ENCODE assay signal across 8 cellular contexts in the genomic region with DNA sequence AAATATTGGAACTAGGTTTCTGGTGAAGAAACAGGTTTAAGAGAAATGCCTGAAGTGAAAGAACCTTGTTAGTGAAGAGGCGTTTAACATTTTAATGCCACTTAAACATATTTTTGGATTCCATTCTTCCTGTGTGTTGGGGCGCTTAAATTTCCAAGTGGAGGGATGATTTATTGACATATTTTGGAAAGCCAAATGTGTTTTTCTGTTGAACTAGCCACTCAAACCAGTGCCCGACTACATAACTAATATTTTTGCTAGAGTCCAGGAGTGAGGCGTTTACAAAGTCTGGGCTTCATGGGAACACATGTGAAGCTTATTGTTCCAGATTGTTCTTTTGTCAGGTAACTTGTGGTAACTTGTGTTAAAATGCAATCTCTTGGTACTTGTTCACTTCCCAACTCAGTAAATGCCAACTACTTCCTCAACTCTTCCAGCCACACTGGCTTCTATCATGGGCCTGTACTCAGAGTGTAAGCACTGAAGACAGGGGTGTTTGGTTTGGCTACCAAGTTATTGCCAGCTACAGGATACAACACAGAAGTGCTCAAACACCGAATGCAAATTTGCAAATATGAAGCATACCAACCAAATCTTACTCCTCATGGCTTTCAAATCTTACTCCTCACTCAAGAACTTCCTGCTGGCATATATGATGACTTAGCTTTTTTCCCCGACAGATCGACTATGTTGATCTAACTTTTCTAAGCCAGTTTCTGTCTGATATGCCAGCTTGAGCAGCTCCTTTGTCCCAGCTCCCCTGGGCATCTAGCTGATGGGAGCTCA. TPM values are rescaled to one million over a fixed set of nuclear protein-coding genes. Genes with fewer than 3 reads are reported as not detected.
A peak's percentile ranks its signal among the peaks of the same experiment; 100 is the strongest.
DNase-seq lines count a peak whose midpoint lies in the region; ATAC-seq, FAIRE-seq and TF ChIP-seq lines count a peak whose summit lies in the region.

No MANE protein-coding gene starts in this region.

- peaks cover 88% of the 10 kb centered on the region for H3K36me3 Mint-ChIP-seq in activated naive CD8-positive, alpha-beta T cell treated with anti-CD3 and anti-CD28 coated beads, Interleukin-2, amount 50 U/mL, for 24 hours (ENCODE audit: low read depth)

- peaks cover 85% of the 10 kb centered on the region for H3K4me1 Mint-ChIP-seq in activated naive CD8-positive, alpha-beta T cell treated with anti-CD3 and anti-CD28 coated beads, Interleukin-2, amount 50 U/mL, for 24 hours

- H3K27me3 ChIP-seq in HL-60 (ENCODE audit: insufficient read depth, poor library complexity, severe bottlenecking) (no peaks in the 10 kb centered on the region), lower lobe of right lung (ENCODE audit: low read depth) (no peaks in the 10 kb centered on the region), testis (no peaks in the 10 kb centered on the region)

- H3K4me1 ChIP-seq in A549 (peaks cover 49% of the 10 kb centered on the region), lower lobe of right lung (peaks cover 65% of the 10 kb centered on the region), testis (peaks cover 29% of the 10 kb centered on the region)

- 1% methylated on average over 7 of the region's 7 CpGs for WGBS in A549 (ENCODE audit: missing lambda C conversion rate)
- 64 to 77% methylated on average over 7 of the region's 7 CpGs for WGBS in testis, 2 donors

- peaks cover 5% of the 10 kb centered on the region for H3K27me3 Mint-ChIP-seq in activated naive CD8-positive, alpha-beta T cell treated with anti-CD3 and anti-CD28 coated beads, Interleukin-2, amount 50 U/mL, for 24 hours

- DNase-seq in A549 (ENCODE audit: low read depth in 1 of 2, low spot score in 1 of 2) = no peak
- DNase-seq in HL-60 (ENCODE audit: low read depth in 1 of 2, low spot score in 1 of 2) = peak in 1 of 2 experiments; percentile 23
- no peak for DNase-seq in activated naive CD8-positive, alpha-beta T cell treated with anti-CD3 and anti-CD28 coated beads, Interleukin-2, amount 50 U/mL, for 24 hours
- no peak for DNase-seq in lower lobe of right lung
- DNase-seq in testis = no peak
- no peak for DNase-seq in SHP77 treated with DMSO at 0.1 percent for 48 hours (lab: John Stamatoyannopoulos, UW)
- no peak for DNase-seq in globus pallidus (ENCODE audit: low spot score)
- no peak for DNase-seq in posterior cingulate gyrus

- TF ChIP-seq POLR2A in A549 (IDR thresholded peaks at IDR 0.05; ENCODE audit: low read length) = no peak
- TF ChIP-seq POLR2A in testis (IDR thresholded peaks at IDR 0.05) = no peak

- intact Hi-C loops in lower lobe of right lung (cut with DNase I) (no loop called here), testis (cut with DNase I; ENCODE audit: low total_unique reads) (no loop called here), posterior cingulate gyrus (cut with DNase I) (loop anchor here (2.0 kb wide), 1 partner anchor 61 kb away; a partner anchor contains a TSS)

- POLR2A ChIA-PET in A549 (lab: Yijun Ruan, JAX) = interaction anchor here (0.5 to 2.0 kb wide), 6 partner anchors 8 to 327 kb away, joined by 3 to 26 read pairs (median 5); a partner anchor contains a TSS

- H3K4me3 Mint-ChIP-seq in activated naive CD8-positive, alpha-beta T cell treated with anti-CD3 and anti-CD28 coated beads, Interleukin-2, amount 50 U/mL, for 24 hours = peak overlapping the region; percentile 90

- H3K27ac Mint-ChIP-seq in activated naive CD8-positive, alpha-beta T cell treated with anti-CD3 and anti-CD28 coated beads, Interleukin-2, amount 50 U/mL, for 24 hours = peak overlapping the region; percentile 99

- no peak for FAIRE-seq in A549 (lab: Jason Lieb, UNC)

- CTCF ChIA-PET in A549 (lab: Yijun Ruan, JAX) = interaction anchor here (0.8 kb wide), 1 partner anchor 9 kb away, joined by 3 read pairs; no protein-coding TSS in a partner anchor

- H3K36me3 ChIP-seq in lower lobe of right lung (peaks cover 64% of the 10 kb centered on the region), testis (ENCODE audit: low read depth, missing control alignments) (no peaks in the 10 kb centered on the region)

- ATAC-seq in A549 = no peak
- ATAC-seq in activated naive CD8-positive, alpha-beta T cell treated with anti-CD3 and anti-CD28 coated beads, Interleukin-2, amount 50 U/mL, for 24 hours = no peak
- no peak for ATAC-seq in lower lobe of right lung

- TF ChIP-seq CTCF in A549 (IDR thresholded peaks at IDR 0.05) = no peak
- TF ChIP-seq CTCF in HL-60 (IDR thresholded peaks at IDR 0.05; ENCODE audit: insufficient read depth, low read length) = no peak
- no peak for TF ChIP-seq CTCF in lower lobe of right lung (IDR thresholded peaks at IDR 0.05)
- no peak for TF ChIP-seq CTCF in testis (IDR thresholded peaks at IDR 0.05)

- H3K9me3 ChIP-seq in A549 = no peaks in the 10 kb centered on the region
- H3K9me3 ChIP-seq in lower lobe of right lung = peaks cover 23% of the 10 kb centered on the region
- no peaks in the 10 kb centered on the region for H3K9me3 ChIP-seq in testis

- peak overlapping the region; percentile 97 for H3K4me2 ChIP-seq in A549

- TF ChIP-seq EP300 in A549 (IDR thresholded peaks at IDR 0.05) = no peak

- H3K9me3 Mint-ChIP-seq in activated naive CD8-positive, alpha-beta T cell treated with anti-CD3 and anti-CD28 coated beads, Interleukin-2, amount 50 U/mL, for 24 hours = peaks cover 20% of the 10 kb centered on the region

- H3K4me3 ChIP-seq in A549 (peak overlapping the region; percentile 92), HL-60 (replicated peaks; ENCODE audit: insufficient read depth, low read length) (peak overlapping the region; percentile 50), lower lobe of right lung (peak overlapping the region; percentile 91), testis (peak overlapping the region in 1 of 2 donors; percentile 95)

- TF ChIP-seq RAD21 in A549 (conservative IDR thresholded peaks at IDR 0.05 in 1 of 2, IDR thresholded peaks at IDR 0.05 in 1 of 2) = no peak

- peak overlapping the region; percentile 98 for H3K27ac ChIP-seq in A549
- H3K27ac ChIP-seq in HL-60 (replicated peaks) = peak overlapping the region; percentile 96
- peak overlapping the region; percentile 93 for H3K27ac ChIP-seq in lower lobe of right lung
- peak overlapping the region in 1 of 2 donors; percentile 97 for H3K27ac ChIP-seq in testis

TF ChIP-seq in A549, 52 proteins besides CTCF, POLR2A, EP300 and RAD21:
- TF ChIP-seq MAFK (IDR thresholded peaks at IDR 0.05; ENCODE audit: partially characterized antibody) = peak; percentile 97
- TF ChIP-seq, protein P1, sequence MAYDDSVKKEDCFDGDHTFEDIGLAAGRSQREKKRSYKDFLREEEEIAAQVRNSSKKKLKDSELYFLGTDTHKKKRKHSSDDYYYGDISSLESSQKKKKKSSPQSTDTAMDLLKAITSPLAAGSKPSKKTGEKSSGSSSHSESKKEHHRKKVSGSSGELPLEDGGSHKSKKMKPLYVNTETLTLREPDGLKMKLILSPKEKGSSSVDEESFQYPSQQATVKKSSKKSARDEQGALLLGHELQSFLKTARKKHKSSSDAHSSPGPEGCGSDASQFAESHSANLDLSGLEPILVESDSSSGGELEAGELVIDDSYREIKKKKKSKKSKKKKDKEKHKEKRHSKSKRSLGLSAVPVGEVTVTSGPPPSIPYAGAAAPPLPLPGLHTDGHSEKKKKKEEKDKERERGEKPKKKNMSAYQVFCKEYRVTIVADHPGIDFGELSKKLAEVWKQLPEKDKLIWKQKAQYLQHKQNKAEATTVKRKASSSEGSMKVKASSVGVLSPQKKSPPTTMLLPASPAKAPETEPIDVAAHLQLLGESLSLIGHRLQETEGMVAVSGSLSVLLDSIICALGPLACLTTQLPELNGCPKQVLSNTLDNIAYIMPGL (CRISPR knock-in tag; IDR thresholded peaks at IDR 0.05; ENCODE audit: borderline replicate concordance) = no peak
- peak; percentile 72; the same call in 1 of the 2 replicates for TF ChIP-seq TP53 (CRISPR knock-in tag; IDR thresholded peaks at IDR 0.05)
- TF ChIP-seq TFCP2L1 (CRISPR knock-in tag; IDR thresholded peaks at IDR 0.05) = 0 out of 2 replicates have a peak, but pooled peaks have one; percentile 72
- TF ChIP-seq GATA3 (IDR thresholded peaks at IDR 0.05; ENCODE audit: borderline replicate concordance) = no peak
- no peak for TF ChIP-seq KDM1A (IDR thresholded peaks at IDR 0.05; ENCODE audit: low read depth)
- TF ChIP-seq JUNB (IDR thresholded peaks at IDR 0.05) = no peak
- 0 out of 2 replicates have a peak, but pooled peaks have one; percentile 9 for TF ChIP-seq RARB (CRISPR knock-in tag; IDR thresholded peaks at IDR 0.05)
- no peak for TF ChIP-seq BHLHE40 (IDR thresholded peaks at IDR 0.05; ENCODE audit: low read depth, low read length)
- no peak; the same call in none of the 2 replicates for TF ChIP-seq FOSB (CRISPR knock-in tag; IDR thresholded peaks at IDR 0.05)
- TF ChIP-seq, protein P2, sequence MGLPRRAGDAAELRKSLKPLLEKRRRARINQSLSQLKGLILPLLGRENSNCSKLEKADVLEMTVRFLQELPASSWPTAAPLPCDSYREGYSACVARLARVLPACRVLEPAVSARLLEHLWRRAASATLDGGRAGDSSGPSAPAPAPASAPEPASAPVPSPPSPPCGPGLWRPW (IDR thresholded peaks at IDR 0.05) = no peak
- TF ChIP-seq, protein P3, sequence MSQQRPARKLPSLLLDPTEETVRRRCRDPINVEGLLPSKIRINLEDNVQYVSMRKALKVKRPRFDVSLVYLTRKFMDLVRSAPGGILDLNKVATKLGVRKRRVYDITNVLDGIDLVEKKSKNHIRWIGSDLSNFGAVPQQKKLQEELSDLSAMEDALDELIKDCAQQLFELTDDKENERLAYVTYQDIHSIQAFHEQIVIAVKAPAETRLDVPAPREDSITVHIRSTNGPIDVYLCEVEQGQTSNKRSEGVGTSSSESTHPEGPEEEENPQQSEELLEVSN (IDR thresholded peaks at IDR 0.05; ENCODE audit: borderline replicate concordance, low read depth) = 0 out of 2 replicates have a peak, but pooled peaks have one; percentile 27
- TF ChIP-seq HOXA7 (CRISPR knock-in tag; IDR thresholded peaks at IDR 0.05) = peak; percentile 74; the same call in 1 of the 2 replicates
- no peak for TF ChIP-seq ZNF302 (CRISPR knock-in tag; IDR thresholded peaks at IDR 0.05)
- TF ChIP-seq EHF (CRISPR knock-in tag; IDR thresholded peaks at IDR 0.05) = peak; percentile 17; the same call in 1 of the 2 replicates

RNA-seq across cellular contexts. Expression of a gene that starts 2.0 kb away (rescaled TPM):
- 6.0 and 14.2 TPM in 2 replicates for polyA plus RNA-seq in A549 (2011; rRNA removed)
- polyA plus RNA-seq in A549 (2012; cell fraction: cytosol; rRNA removed) = 3.0 and 3.9 TPM in 2 replicates
- 4.9 and 8.0 TPM in 2 replicates for polyA plus RNA-seq in A549 (2012; cell fraction: nucleus; rRNA removed)
- 11.5 to 13.7 TPM (median 11.9 TPM) in 3 replicates for polyA plus RNA-seq in A549 (2017; fragmentation: RNase III; extraction: RNeasy Plus Mini Kit Qiagen cat#74134 plus additional on column Dnase treatment)
- 26.9 and 27.7 TPM in 2 replicates for polyA minus RNA-seq in A549 (2011; rRNA and poly(A)+ RNA removed)
- 53.9 TPM for total RNA-seq in lower lobe of right lung
- total RNA-seq in testis = 10 to 100 TPM; 31.6 to 37.2 TPM
- 39.9 TPM for polyA plus RNA-seq in testis (ENCODE audit: insufficient read depth, low read depth, low replicate concordance)
